ENCODE assay signal across 8 cellular contexts in genomic region chr1:148150945-148151879, GRCh38. TPM values are rescaled to one million over a fixed set of nuclear protein-coding genes. Genes with fewer than 3 reads are reported as not detected.
DNase-seq lines count a peak whose midpoint lies in the region; ATAC-seq and TF ChIP-seq lines count a peak whose summit lies in the region.
"Not testable (repeated sequence)": the region's sequence is repeated elsewhere in the genome, so short reads cannot be mapped to it uniquely, and the experiment has no call there.

No MANE protein-coding gene starts in this region.

- H3K27ac ChIP-seq in RWPE2 (ENCODE audit: poor library complexity, severe bottlenecking): peak overlapping the region; percentile 50
- peak overlapping the region; percentile 6 to 63 (median 58) for H3K27ac ChIP-seq in thyroid gland

- not testable (repeated sequence) for H3K27me3 ChIP-seq in RWPE2 (ENCODE audit: insufficient read depth, poor library complexity, severe bottlenecking); adipocyte (replicated peaks; ENCODE audit: control insufficient read depth, insufficient read depth, low read length); thyroid gland

- peak; percentile 27 for DNase-seq in GM03348 (ENCODE audit: low spot score)
- DNase-seq in H4 (ENCODE audit: low spot score): peak; percentile 1
- DNase-seq in HT1080 (ENCODE audit: low read depth): peak; percentile 39
- not testable (repeated sequence) for DNase-seq in RWPE2 (ENCODE audit: low spot score)
- peak; percentile 49 for DNase-seq in adipocyte (ENCODE audit: low read depth)
- peak; percentile 71 for DNase-seq in glomerular visceral epithelial cell (ENCODE audit: extremely low spot score)
- peak in 2 of 10 donors; percentile 17 to 22 for DNase-seq in naive thymus-derived CD8-positive, alpha-beta T cell
- DNase-seq in thyroid gland: peak; percentile 65 to 68

- POLR2A ChIA-PET in naive thymus-derived CD8-positive, alpha-beta T cell (lab: Charles Lee): interaction anchor here (0.6 kb wide), 1 partner anchor 129 kb away, joined by 4 read pairs; no protein-coding TSS in a partner anchor

- H3K27ac Mint-ChIP-seq in naive thymus-derived CD8-positive, alpha-beta T cell: peak overlapping the region in 9 of 10 donors; percentile 25 to 97 (median 96)

- H3K9me3 ChIP-seq in RWPE2 (ENCODE audit: severe bottlenecking); adipocyte (ENCODE audit: control insufficient read depth, low read length); thyroid gland: not testable (repeated sequence)

- peak overlapping the region; percentile 45 for H3K4me3 ChIP-seq in RWPE2 (ENCODE audit: severe bottlenecking)
- peak overlapping the region; percentile 85 for H3K4me3 ChIP-seq in adipocyte (ENCODE audit: low read length)
- H3K4me3 ChIP-seq in thyroid gland (replicated peaks in 1 of 3): peak overlapping the region; percentile 59 to 81 (median 63)

- TF ChIP-seq POLR2A in thyroid gland (IDR thresholded peaks at IDR 0.05): not testable (repeated sequence)

- TF ChIP-seq CTCF in RWPE2 (IDR thresholded peaks at IDR 0.05; ENCODE audit: poor library complexity, severe bottlenecking); thyroid gland (IDR thresholded peaks at IDR 0.05): not testable (repeated sequence)

- H3K36me3 Mint-ChIP-seq in naive thymus-derived CD8-positive, alpha-beta T cell: not testable (repeated sequence)

- peaks cover 4 to 22% (median 16%) of the 10 kb centered on the region in 4 donors for H3K4me1 Mint-ChIP-seq in naive thymus-derived CD8-positive, alpha-beta T cell

- H3K4me3 Mint-ChIP-seq in naive thymus-derived CD8-positive, alpha-beta T cell: peak overlapping the region; percentile 95 to 98 (median 97)

- not testable (repeated sequence) for H3K27me3 Mint-ChIP-seq in naive thymus-derived CD8-positive, alpha-beta T cell

- not testable (repeated sequence) for H3K9me3 Mint-ChIP-seq in naive thymus-derived CD8-positive, alpha-beta T cell

- WGBS in thyroid gland, 2 donors: 5 to 20% methylated on average over 13 to 30 of the region's 63 CpGs

- H3K36me3 ChIP-seq in RWPE2 (ENCODE audit: low read depth); adipocyte (ENCODE audit: control insufficient read depth, insufficient read depth, low read length, severe bottlenecking); thyroid gland: not testable (repeated sequence)

- intact Hi-C loops in thyroid gland (cut with DNase I): not testable (repeated sequence)

- ATAC-seq in RWPE2 (ENCODE audit: low read depth): peak; percentile 75
- ATAC-seq in naive thymus-derived CD8-positive, alpha-beta T cell: peak; percentile 32 to 46

- H3K4me1 ChIP-seq in RWPE2 (ENCODE audit: insufficient read depth, poor library complexity, severe bottlenecking); adipocyte (ENCODE audit: control insufficient read depth, insufficient read depth, low read length); thyroid gland: not testable (repeated sequence)

- H3K9ac ChIP-seq in adipocyte (ENCODE audit: low read length): peak overlapping the region; percentile 85

RNA-seq across cellular contexts. Expression of gene NBPF11, which starts 0.9 kb away (rescaled TPM):
- 1.7 and 3.9 TPM in 2 replicates for total RNA-seq in H4 (2014; rRNA removed; shearing (Covaris generic))
- 2.0 and 2.6 TPM in 2 replicates for total RNA-seq in HT1080 (2014; rRNA removed; shearing (Covaris generic))
- polyA plus RNA-seq in HT1080 (2015; cell fraction: cytosol; rRNA removed): 2.1 and 2.6 TPM in 2 replicates
- 12.7 and 13.3 TPM in 2 replicates for polyA plus RNA-seq in HT1080 (2015; cell fraction: nucleus; rRNA removed)
- total RNA-seq in naive thymus-derived CD8-positive, alpha-beta T cell: 10 to 100 TPM; 30.4 to 30.6 TPM
- polyA plus RNA-seq in naive thymus-derived CD8-positive, alpha-beta T cell: 1 to 10 TPM; 1.1 to 6.2 (median 1.8) TPM
- 10 to 100 TPM; 11.4 to 17.6 (median 14.1) TPM for total RNA-seq in thyroid gland
